1 cellular context compared by ENCODE assay signal in the genomic region with DNA sequence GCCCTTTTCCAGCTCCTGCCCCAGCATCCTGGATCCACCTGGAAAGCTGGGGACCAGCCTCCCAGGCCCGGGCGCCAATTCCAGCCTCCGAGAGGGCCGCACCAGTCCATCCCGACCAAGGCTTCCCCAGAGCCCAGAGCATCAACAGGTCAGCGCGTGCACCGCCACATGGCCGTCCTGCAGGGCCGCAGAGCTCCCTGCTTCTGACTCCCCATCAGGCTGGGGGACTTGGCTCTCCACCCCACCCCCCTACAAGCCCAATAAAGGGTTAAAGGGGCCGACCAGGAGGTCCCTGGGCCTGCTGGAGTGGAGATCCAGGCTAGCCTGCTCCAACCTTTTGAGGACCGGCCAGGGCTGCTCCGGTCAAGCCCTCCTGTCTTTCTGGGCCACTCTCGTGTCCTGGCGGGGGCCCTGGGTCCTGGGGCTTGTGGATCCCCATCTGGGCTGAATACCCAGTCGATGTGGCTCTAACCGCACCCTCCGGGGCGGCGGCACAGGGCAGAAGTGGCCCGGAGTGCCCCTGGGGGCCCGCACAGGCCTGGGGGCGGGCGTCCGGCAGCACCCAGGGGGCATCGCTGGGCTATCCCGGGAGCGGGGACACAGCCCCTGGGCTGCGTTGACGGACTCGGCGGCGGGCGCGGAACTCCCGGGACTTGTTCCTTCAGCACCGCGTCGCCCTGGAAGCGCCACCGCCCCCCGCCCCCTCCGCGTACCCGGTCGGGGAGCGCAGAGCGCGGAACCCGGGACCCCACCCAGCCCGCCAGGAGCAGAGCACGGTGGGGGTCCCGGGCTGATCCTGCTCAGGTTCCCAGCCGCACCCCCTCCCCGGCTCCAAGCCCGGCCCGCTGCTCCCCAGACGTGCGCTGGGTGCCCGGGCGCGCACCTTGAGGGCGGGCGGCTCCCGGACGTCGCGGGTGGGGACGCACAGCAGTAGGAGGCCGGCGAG.
A peak's percentile ranks its signal among the peaks of the same experiment; 100 is the strongest.
TF ChIP-seq lines count a peak whose summit lies in the region.

No MANE protein-coding gene starts in this region.

TF ChIP-seq in HepG2, 621 proteins besides CTCF, POLR2A, EP300 and RAD21 (continued from another document):
- TF ChIP-seq, protein P1, sequence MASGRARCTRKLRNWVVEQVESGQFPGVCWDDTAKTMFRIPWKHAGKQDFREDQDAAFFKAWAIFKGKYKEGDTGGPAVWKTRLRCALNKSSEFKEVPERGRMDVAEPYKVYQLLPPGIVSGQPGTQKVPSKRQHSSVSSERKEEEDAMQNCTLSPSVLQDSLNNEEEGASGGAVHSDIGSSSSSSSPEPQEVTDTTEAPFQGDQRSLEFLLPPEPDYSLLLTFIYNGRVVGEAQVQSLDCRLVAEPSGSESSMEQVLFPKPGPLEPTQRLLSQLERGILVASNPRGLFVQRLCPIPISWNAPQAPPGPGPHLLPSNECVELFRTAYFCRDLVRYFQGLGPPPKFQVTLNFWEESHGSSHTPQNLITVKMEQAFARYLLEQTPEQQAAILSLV (CRISPR knock-in tag; IDR thresholded peaks at IDR 0.05; ENCODE audit: borderline replicate concordance), result no peak
- no peak for TF ChIP-seq NCOA5 (CRISPR knock-in tag; IDR thresholded peaks at IDR 0.05)
- peak; percentile 52 for TF ChIP-seq PATZ1 (CRISPR knock-in tag; IDR thresholded peaks at IDR 0.05)
- no peak for TF ChIP-seq RCOR2 (CRISPR knock-in tag; IDR thresholded peaks at IDR 0.05)
- TF ChIP-seq IKZF1 (IDR thresholded peaks at IDR 0.05), result no peak
- TF ChIP-seq ZNF777 (CRISPR knock-in tag; IDR thresholded peaks at IDR 0.05), result peak; percentile 87
- peak; percentile 62; the same call in 1 of the 2 replicates for TF ChIP-seq ZNF747 (CRISPR knock-in tag; IDR thresholded peaks at IDR 0.05; ENCODE audit: borderline replicate concordance)
- no peak for TF ChIP-seq AKAP8 (CRISPR knock-in tag; IDR thresholded peaks at IDR 0.05)
- TF ChIP-seq MYC (CRISPR knock-in tag; IDR thresholded peaks at IDR 0.05; ENCODE audit: borderline replicate concordance), result peak; percentile 40; the same call in 1 of the 2 replicates
- no peak for TF ChIP-seq ZBTB46 (CRISPR knock-in tag; IDR thresholded peaks at IDR 0.05; ENCODE audit: borderline replicate concordance)
- TF ChIP-seq ZNF335 (CRISPR knock-in tag; IDR thresholded peaks at IDR 0.05), result no peak
- TF ChIP-seq GATAD1 (CRISPR knock-in tag; IDR thresholded peaks at IDR 0.05), result no peak
- TF ChIP-seq ZNF674 (CRISPR knock-in tag; IDR thresholded peaks at IDR 0.05; ENCODE audit: low read depth), result no peak
- TF ChIP-seq ZMYM2 (CRISPR knock-in tag; IDR thresholded peaks at IDR 0.05), result no peak
- 0 out of 2 replicates have a peak, but pooled peaks have one; percentile 23 for TF ChIP-seq HDAC2 (CRISPR knock-in tag; IDR thresholded peaks at IDR 0.05)
- peak; percentile 29; the same call in 1 of the 2 replicates for TF ChIP-seq ZC3H13 (CRISPR knock-in tag; IDR thresholded peaks at IDR 0.05)
- TF ChIP-seq HOXA7 (CRISPR knock-in tag; IDR thresholded peaks at IDR 0.05), result no peak
- TF ChIP-seq HES4 (CRISPR knock-in tag; IDR thresholded peaks at IDR 0.05; ENCODE audit: borderline replicate concordance), result 0 out of 2 replicates have a peak, but pooled peaks have one; percentile 9
- 0 out of 2 replicates have a peak, but pooled peaks have one; percentile 16 for TF ChIP-seq NRL (CRISPR knock-in tag; IDR thresholded peaks at IDR 0.05; ENCODE audit: borderline replicate concordance)
- TF ChIP-seq, protein P2, sequence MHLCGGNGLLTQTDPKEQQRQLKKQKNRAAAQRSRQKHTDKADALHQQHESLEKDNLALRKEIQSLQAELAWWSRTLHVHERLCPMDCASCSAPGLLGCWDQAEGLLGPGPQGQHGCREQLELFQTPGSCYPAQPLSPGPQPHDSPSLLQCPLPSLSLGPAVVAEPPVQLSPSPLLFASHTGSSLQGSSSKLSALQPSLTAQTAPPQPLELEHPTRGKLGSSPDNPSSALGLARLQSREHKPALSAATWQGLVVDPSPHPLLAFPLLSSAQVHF (CRISPR knock-in tag; IDR thresholded peaks at IDR 0.05), result no peak
- TF ChIP-seq TP53 (CRISPR knock-in tag; conservative IDR thresholded peaks at IDR 0.05), result no peak
- TF ChIP-seq MED1 (CRISPR knock-in tag; IDR thresholded peaks at IDR 0.05), result no peak
- no peak for TF ChIP-seq TCF7 (IDR thresholded peaks at IDR 0.05; ENCODE audit: low read depth)
- no peak; the same call in 1 of the 2 replicates for TF ChIP-seq ARHGAP35 (CRISPR knock-in tag; IDR thresholded peaks at IDR 0.05; ENCODE audit: borderline replicate concordance)
- TF ChIP-seq, protein P3, sequence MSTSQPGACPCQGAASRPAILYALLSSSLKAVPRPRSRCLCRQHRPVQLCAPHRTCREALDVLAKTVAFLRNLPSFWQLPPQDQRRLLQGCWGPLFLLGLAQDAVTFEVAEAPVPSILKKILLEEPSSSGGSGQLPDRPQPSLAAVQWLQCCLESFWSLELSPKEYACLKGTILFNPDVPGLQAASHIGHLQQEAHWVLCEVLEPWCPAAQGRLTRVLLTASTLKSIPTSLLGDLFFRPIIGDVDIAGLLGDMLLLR (CRISPR knock-in tag; IDR thresholded peaks at IDR 0.05), result no peak
- no peak for TF ChIP-seq SOX5 (CRISPR knock-in tag; IDR thresholded peaks at IDR 0.05; ENCODE audit: borderline replicate concordance)
- TF ChIP-seq ATF7-NPFF (CRISPR knock-in tag; IDR thresholded peaks at IDR 0.05; ENCODE audit: low read depth), result no peak
- TF ChIP-seq NR2F6 (IDR thresholded peaks at IDR 0.05), result no peak
- no peak for TF ChIP-seq NR2F6 (CRISPR knock-in tag; IDR thresholded peaks at IDR 0.05)
- TF ChIP-seq STAG1 (CRISPR knock-in tag; IDR thresholded peaks at IDR 0.05), result no peak
- TF ChIP-seq GLI4 (CRISPR knock-in tag; IDR thresholded peaks at IDR 0.05; ENCODE audit: borderline replicate concordance), result no peak
- TF ChIP-seq ZNF501 (CRISPR knock-in tag; IDR thresholded peaks at IDR 0.05), result peak; percentile 53; the same call in 1 of the 2 replicates
- TF ChIP-seq CCDC6 (CRISPR knock-in tag; IDR thresholded peaks at IDR 0.05), result no peak
